In genomic region chr14:68558096-68558495, GRCh38 we compare ENCODE assay signal across 15 cellular contexts.
DNase-seq lines count a peak whose midpoint lies in the region; ATAC-seq, FAIRE-seq and TF ChIP-seq lines count a peak whose summit lies in the region.
"Had no signal": no experiment of that assay in that cellular context is flagged by ENCODE, and none has a peak within 500 bp of the region (broad histone marks: within the 10 kb centered on the region; RNA-seq: fewer than 3 reads in every experiment).

No MANE protein-coding gene starts in this region.

- no peaks in the 10 kb centered on the region for H3K9me3 Mint-ChIP-seq in stimulated activated memory B cell treated with anti-CD40 and anti-IgM and Interleukin-4, amounts not matched to agents 10 μg/mL and 1 μg/mL and 100 μg/mL, for 72 hours

- no peaks in the 10 kb centered on the region for H3K36me3 Mint-ChIP-seq in stimulated activated memory B cell treated with anti-CD40 and anti-IgM and Interleukin-4, amounts not matched to agents 10 μg/mL and 1 μg/mL and 100 μg/mL, for 72 hours
- H3K36me3 Mint-ChIP-seq: CD4-positive, alpha-beta memory T cell had no signal

- peak; percentile 13 for FAIRE-seq in bronchial epithelial cell (lab: Jason Lieb, UNC)
- FAIRE-seq: A549, GM12891, GM19239 had no signal

- peak overlapping the region; percentile 8 for H3K27ac Mint-ChIP-seq in stimulated activated memory B cell treated with anti-CD40 and anti-IgM and Interleukin-4, amounts not matched to agents 10 μg/mL and 1 μg/mL and 100 μg/mL, for 72 hours

- no peak overlapping the region for H3K4me3 Mint-ChIP-seq in stimulated activated memory B cell treated with anti-CD40 and anti-IgM and Interleukin-4, amounts not matched to agents 10 μg/mL and 1 μg/mL and 100 μg/mL, for 72 hours
- H3K4me3 Mint-ChIP-seq: CD4-positive, alpha-beta memory T cell had no signal

- no peak for TF ChIP-seq CTCF in bronchial epithelial cell (IDR thresholded peaks at IDR 0.05; ENCODE audit: insufficient read depth, low read length, severe bottlenecking)
- no peak for TF ChIP-seq CTCF in coronary artery (IDR thresholded peaks at IDR 0.05)

- no peaks in the 10 kb centered on the region for H3K36me3 ChIP-seq in bronchial epithelial cell (ENCODE audit: control insufficient read depth, insufficient read depth, low read length)
- H3K36me3 ChIP-seq: BE2C, HAP-1 had no signal

- DNase-seq in bronchial epithelial cell (ENCODE audit: low read depth) (no peak), mesenteric fat pad (ENCODE audit: low spot score) (peak; percentile 79), coronary artery (ENCODE audit: low spot score) (no peak), Right ventricle myocardium inferior (ENCODE audit: missing footprints) (no peak)
- DNase-seq: BE2C; CD4-positive, alpha-beta memory T cell; DMS79; GOT3 had no signal

- no peak overlapping the region for H3K27ac ChIP-seq in coronary artery
- H3K27ac ChIP-seq: C4-2B had no signal

- H3K4me3 ChIP-seq in bronchial epithelial cell (ENCODE audit: low read depth, low read length) (no peak overlapping the region), coronary artery (no peak overlapping the region)
- H3K4me3 ChIP-seq: A549, HAP-1 had no signal

- H3K4me1 Mint-ChIP-seq in stimulated activated memory B cell treated with anti-CD40 and anti-IgM and Interleukin-4, amounts not matched to agents 10 μg/mL and 1 μg/mL and 100 μg/mL, for 72 hours: peaks cover 24% of the 10 kb centered on the region

- intact Hi-C loops in Right ventricle myocardium inferior (cut with DNase I): no loop called here

- ATAC-seq in stimulated activated memory B cell treated with anti-CD40 and anti-IgM and Interleukin-4, amounts not matched to agents 10 μg/mL and 1 μg/mL and 100 μg/mL, for 72 hours: no peak
- no peak for ATAC-seq in GM18858 (IDR thresholded peaks at IDR 0.05; ENCODE audit: unreplicated experiment)
- ATAC-seq in Right ventricle myocardium inferior: no peak
- ATAC-seq: A549 had no signal

- no peaks in the 10 kb centered on the region for H3K27me3 ChIP-seq in bronchial epithelial cell (ENCODE audit: control insufficient read depth, insufficient read depth, low read length)
- H3K27me3 ChIP-seq: BE2C had no signal

- H3K27me3 Mint-ChIP-seq in stimulated activated memory B cell treated with anti-CD40 and anti-IgM and Interleukin-4, amounts not matched to agents 10 μg/mL and 1 μg/mL and 100 μg/mL, for 72 hours: no peaks in the 10 kb centered on the region
- H3K27me3 Mint-ChIP-seq: CD4-positive, alpha-beta memory T cell had no signal
